Comparison of ENCODE assay signal across 8 cellular contexts in the genomic region with DNA sequence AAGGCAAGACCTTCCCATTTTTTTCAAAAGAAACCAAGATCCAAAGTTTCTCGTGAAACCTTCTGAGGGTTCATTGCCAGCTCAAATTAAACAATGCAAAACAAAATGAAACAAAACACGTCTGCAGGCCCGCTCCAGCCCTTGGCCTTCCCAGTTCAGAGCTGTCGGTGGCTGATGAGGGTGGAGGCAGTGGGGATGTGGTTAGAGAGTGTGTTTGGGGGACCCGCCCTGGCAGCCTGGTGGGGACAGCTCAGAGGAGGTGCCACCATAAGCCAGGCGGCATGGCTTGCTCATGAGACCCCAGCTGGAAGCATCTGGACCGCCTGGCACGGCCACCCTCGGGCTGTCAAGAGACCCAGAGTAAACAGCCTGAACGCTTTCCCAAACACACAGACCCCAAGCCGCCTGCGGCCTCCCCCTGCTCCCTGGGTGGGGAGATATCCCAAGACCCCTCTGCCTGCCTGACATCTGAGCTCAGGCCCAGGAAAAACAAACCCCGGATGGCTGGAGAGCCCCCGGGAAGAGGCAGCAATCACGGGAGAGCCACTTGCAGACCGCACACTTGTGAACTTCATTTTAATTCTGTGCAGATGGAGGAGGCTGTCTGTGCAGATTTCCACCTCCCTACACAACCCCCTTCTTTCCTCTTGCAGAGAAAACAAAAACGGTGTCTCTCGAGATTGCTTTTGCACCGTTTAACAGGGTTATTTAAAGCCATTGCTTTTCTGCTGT. TPM values are rescaled to one million over a fixed set of nuclear protein-coding genes. Genes with fewer than 3 reads are reported as not detected.
A peak's percentile ranks its signal among the peaks of the same experiment; 100 is the strongest.
DNase-seq lines count a peak whose midpoint lies in the region; ATAC-seq, FAIRE-seq and TF ChIP-seq lines count a peak whose summit lies in the region.

No MANE protein-coding gene starts in this region.

- no peaks in the 10 kb centered on the region for H3K9me1 ChIP-seq in endothelial cell of umbilical vein (replicated peaks; ENCODE audit: control insufficient read depth, extremely low read depth, insufficient read depth, low read length)

- FAIRE-seq in endothelial cell of umbilical vein (lab: Jason Lieb, UNC) = no peak

- POLR2A ChIA-PET in activated CD4-positive, alpha-beta T cell treated with anti-CD3 and anti-CD28 coated beads, Interleukin-2, amount 10 ng/mL, durations not matched to agents 7 days and 5 days (lab: Charles Lee) = interaction anchor here (1.0 kb wide), 1 partner anchor 37 kb away, joined by 4 read pairs; no protein-coding TSS in a partner anchor
- POLR2A ChIA-PET in endothelial cell of umbilical vein (lab: Charles Lee) = no interaction called here

- dilution Hi-C loops in endothelial cell of umbilical vein (cut with MboI; ENCODE audit: extremely low pct_ligation_motif_present, low sequenced_read_pairs) = no loop called here

- peaks cover 80% of the 10 kb centered on the region for H3K4me1 Mint-ChIP-seq in activated CD4-positive, alpha-beta T cell treated with anti-CD3 and anti-CD28 coated beads, Interleukin-2, amount 10 ng/mL, durations not matched to agents 7 days and 5 days

- peak overlapping the region; percentile 72 for H3K4me3 Mint-ChIP-seq in activated CD4-positive, alpha-beta T cell treated with anti-CD3 and anti-CD28 coated beads, Interleukin-2, amount 10 ng/mL, durations not matched to agents 7 days and 5 days

- DNase-seq in H4 (ENCODE audit: low spot score) (peak; percentile 81), endothelial cell of umbilical vein (ENCODE audit: low read depth, low spot score) (no peak), NCI-H510A (lab: John Stamatoyannopoulos, UW) (no peak), NCI-H526 (lab: John Stamatoyannopoulos, UW) (no peak), DMS53 (lab: John Stamatoyannopoulos, UW) (no peak)
- DNase-seq in activated CD4-positive, alpha-beta T cell treated with anti-CD3 and anti-CD28 coated beads, Interleukin-2, amount 10 ng/mL, durations not matched to agents 7 days and 5 days = peak; percentile 80
- DNase-seq in stimulated activated CD4-positive, alpha-beta T cell treated with anti-CD3 and anti-CD28 coated beads, Interleukin-4, amount 100 ng/mL, for 1 hour = peak; percentile 24

- no peak overlapping the region for H3K4me2 ChIP-seq in endothelial cell of umbilical vein (ENCODE audit: insufficient read depth, low read length)

- no peak for ATAC-seq in HG02870 (IDR thresholded peaks at IDR 0.05; ENCODE audit: unreplicated experiment)

- no peaks in the 10 kb centered on the region for H3K79me2 ChIP-seq in endothelial cell of umbilical vein (ENCODE audit: control insufficient read depth, insufficient read depth, low read length)

- no peak overlapping the region for H3K4me3 ChIP-seq in endothelial cell of umbilical vein (replicated peaks in 1 of 3; ENCODE audit: insufficient read depth in 1 of 3, low read depth in 1 of 3, low read length in 3 of 3)

- H3K36me3 Mint-ChIP-seq in activated CD4-positive, alpha-beta T cell treated with anti-CD3 and anti-CD28 coated beads, Interleukin-2, amount 10 ng/mL, durations not matched to agents 7 days and 5 days (ENCODE audit: low read depth) = peaks cover 21% of the 10 kb centered on the region

- no peaks in the 10 kb centered on the region for H4K20me1 ChIP-seq in endothelial cell of umbilical vein (replicated peaks; ENCODE audit: control insufficient read depth, extremely low read depth, insufficient read depth, low read length)

- BruUV-seq in endothelial cell of umbilical vein (replicated peaks; lab: Mats Ljungman, UMichigan) = no TSS peak

- TF ChIP-seq POLR2A in endothelial cell of umbilical vein (IDR thresholded peaks at IDR 0.05; ENCODE audit: low read depth, low read length) = no peak

- H3K27me3 Mint-ChIP-seq in activated CD4-positive, alpha-beta T cell treated with anti-CD3 and anti-CD28 coated beads, Interleukin-2, amount 10 ng/mL, durations not matched to agents 7 days and 5 days = no peaks in the 10 kb centered on the region

- H3K36me3 ChIP-seq in endothelial cell of umbilical vein (ENCODE audit: control insufficient read depth in 2 of 2, extremely low read depth in 1 of 2, insufficient read depth in 2 of 2, low read length in 2 of 2) = no peaks in the 10 kb centered on the region

- no peaks in the 10 kb centered on the region for H3K27me3 ChIP-seq in endothelial cell of umbilical vein (ENCODE audit: control insufficient read depth in 2 of 2, insufficient read depth in 2 of 2, low read length in 2 of 2)

- peak overlapping the region; percentile 96 for H3K27ac Mint-ChIP-seq in activated CD4-positive, alpha-beta T cell treated with anti-CD3 and anti-CD28 coated beads, Interleukin-2, amount 10 ng/mL, durations not matched to agents 7 days and 5 days

- H3K9ac ChIP-seq in endothelial cell of umbilical vein (replicated peaks; ENCODE audit: extremely low read depth, insufficient read depth, low read length) = no peak overlapping the region

- TF ChIP-seq CTCF in endothelial cell of umbilical vein (IDR thresholded peaks at IDR 0.05; ENCODE audit: extremely low read depth in 1 of 2, insufficient read depth in 1 of 2, low read depth in 1 of 2, low read length in 2 of 2) = no peak

- H3K27ac ChIP-seq in endothelial cell of umbilical vein (ENCODE audit: insufficient read depth, low read depth, low read length) = no peak overlapping the region

- intact Hi-C loops in endothelial cell of umbilical vein (cut with micrococcal nuclease) = no loop called here

- CTCF ChIA-PET in activated CD4-positive, alpha-beta T cell treated with anti-CD3 and anti-CD28 coated beads, Interleukin-2, amount 10 ng/mL, durations not matched to agents 7 days and 5 days (lab: Charles Lee) = interaction anchor here (0.7 to 1.5 kb wide), 8 partner anchors 18 to 474 kb away, joined by 3 to 5 read pairs (median 4); no protein-coding TSS in a partner anchor
- CTCF ChIA-PET in endothelial cell of umbilical vein (lab: Charles Lee) = interaction anchor here (1.0 kb wide), 1 partner anchor 226 kb away, joined by 3 read pairs; no protein-coding TSS in a partner anchor

- peak overlapping the region; percentile 75 for H2AFZ ChIP-seq in endothelial cell of umbilical vein (ENCODE audit: low read depth, low read length)

- H3K9me3 ChIP-seq in endothelial cell of umbilical vein (replicated peaks; ENCODE audit: control insufficient read depth, insufficient read depth, low read length) = no peaks in the 10 kb centered on the region

- peaks cover 12% of the 10 kb centered on the region for H3K9me3 Mint-ChIP-seq in activated CD4-positive, alpha-beta T cell treated with anti-CD3 and anti-CD28 coated beads, Interleukin-2, amount 10 ng/mL, durations not matched to agents 7 days and 5 days

- H3K4me1 ChIP-seq in endothelial cell of umbilical vein (ENCODE audit: control insufficient read depth, extremely low read depth, insufficient read depth, low read length) = no peaks in the 10 kb centered on the region

TF ChIP-seq in endothelial cell of umbilical vein, 7 proteins besides CTCF, POLR2A, EP300 and RAD21:
- TF ChIP-seq JUN (IDR thresholded peaks at IDR 0.05; ENCODE audit: borderline replicate concordance, insufficient read depth, insufficient read length, low read depth) = no peak
- TF ChIP-seq EZH2 (IDR thresholded peaks at IDR 0.05; ENCODE audit: borderline replicate concordance, low read depth, low read length, severe bottlenecking) = no peak
- no peak for TF ChIP-seq POLR2AphosphoS5 (IDR thresholded peaks at IDR 0.05; ENCODE audit: insufficient read depth, low read depth, low read length)
- TF ChIP-seq MYC (IDR thresholded peaks at IDR 0.05; ENCODE audit: low read depth, low read length) = no peak
- TF ChIP-seq GATA2 (IDR thresholded peaks at IDR 0.05; ENCODE audit: insufficient read depth, insufficient read length, low read depth, low read length) = no peak
- no peak for TF ChIP-seq FOS (IDR thresholded peaks at IDR 0.05; ENCODE audit: borderline replicate concordance, insufficient read depth, low read length)
- TF ChIP-seq MAX (IDR thresholded peaks at IDR 0.05; ENCODE audit: insufficient read depth, insufficient read length) = no peak

RNA-seq across cellular contexts. Expression of gene LITAF, which starts 35.4 kb away (rescaled TPM):
- 98.1 and 120 TPM in 2 replicates for total RNA-seq in H4 (2014; rRNA removed; shearing (Covaris generic))
- 100 to 1,000 TPM; 133 to 141 TPM for total RNA-seq in activated CD4-positive, alpha-beta T cell treated with anti-CD3 and anti-CD28 coated beads, Interleukin-2, amount 10 ng/mL, durations not matched to agents 7 days and 5 days
- total RNA-seq in endothelial cell of umbilical vein = 15.2 and 17.4 TPM in 2 replicates
- 27.2 and 36.1 TPM in 2 replicates for polyA plus RNA-seq in endothelial cell of umbilical vein
- 11.7 and 13.9 TPM in 2 replicates for polyA plus RNA-seq in endothelial cell of umbilical vein (2011; cell fraction: cytosol; rRNA removed)
- 4.3 and 4.5 TPM in 2 replicates for polyA plus RNA-seq in endothelial cell of umbilical vein (2011; cell fraction: nucleus; rRNA removed)
- 8.4 and 14.8 TPM in 2 replicates for polyA plus RNA-seq in endothelial cell of umbilical vein (2012)
- polyA minus RNA-seq in endothelial cell of umbilical vein = 21.5 and 26.2 TPM in 2 replicates
- polyA minus RNA-seq in endothelial cell of umbilical vein (2011; cell fraction: cytosol; rRNA and poly(A)+ RNA removed) = 72.3 TPM
- 1.9 and 3.8 TPM in 2 replicates for polyA minus RNA-seq in endothelial cell of umbilical vein (2011; cell fraction: nucleus; rRNA and poly(A)+ RNA removed)

RNA-seq across cellular contexts. Expression of gene SNN, which starts 46.2 kb away (rescaled TPM):
- total RNA-seq in H4 (2014; rRNA removed; shearing (Covaris generic)) = 13.7 and 14.9 TPM in 2 replicates
- 10 to 100 TPM; 21.7 to 23.4 TPM for total RNA-seq in activated CD4-positive, alpha-beta T cell treated with anti-CD3 and anti-CD28 coated beads, Interleukin-2, amount 10 ng/mL, durations not matched to agents 7 days and 5 days
- total RNA-seq in endothelial cell of umbilical vein = 20.7 and 24.1 TPM in 2 replicates
- polyA plus RNA-seq in endothelial cell of umbilical vein = 17.7 and 19.1 TPM in 2 replicates
- 19.7 and 23.2 TPM in 2 replicates for polyA plus RNA-seq in endothelial cell of umbilical vein (2011; cell fraction: cytosol; rRNA removed)
- polyA plus RNA-seq in endothelial cell of umbilical vein (2011; cell fraction: nucleus; rRNA removed) = 10.4 and 11.3 TPM in 2 replicates
- polyA plus RNA-seq in endothelial cell of umbilical vein (2012) = 20.1 and 23.2 TPM in 2 replicates
- polyA minus RNA-seq in endothelial cell of umbilical vein = 19.9 and 21.0 TPM in 2 replicates
- polyA minus RNA-seq in endothelial cell of umbilical vein (2011; cell fraction: cytosol; rRNA and poly(A)+ RNA removed) = 1.1 TPM
- polyA minus RNA-seq in endothelial cell of umbilical vein (2011; cell fraction: nucleus; rRNA and poly(A)+ RNA removed) = 5.2 and 6.1 TPM in 2 replicates

Comparison
In these comparisons a context has a peak if more than half of its experiments do, and no peak if none do; other contexts are left out.
1. DNase-seq: peak in H4 (single experiment), activated CD4-positive, alpha-beta T cell treated with anti-CD3 and anti-CD28 coated beads, Interleukin-2, amount 10 ng/mL, durations not matched to agents 7 days and 5 days (single experiment) and stimulated activated CD4-positive, alpha-beta T cell treated with anti-CD3 and anti-CD28 coated beads, Interleukin-4, amount 100 ng/mL, for 1 hour (single experiment); none in endothelial cell of umbilical vein (single experiment), NCI-H510A (single experiment), NCI-H526 (0 of 2) and DMS53 (single experiment).